ENCODE assay signal across 22 cellular contexts in the genomic region with DNA sequence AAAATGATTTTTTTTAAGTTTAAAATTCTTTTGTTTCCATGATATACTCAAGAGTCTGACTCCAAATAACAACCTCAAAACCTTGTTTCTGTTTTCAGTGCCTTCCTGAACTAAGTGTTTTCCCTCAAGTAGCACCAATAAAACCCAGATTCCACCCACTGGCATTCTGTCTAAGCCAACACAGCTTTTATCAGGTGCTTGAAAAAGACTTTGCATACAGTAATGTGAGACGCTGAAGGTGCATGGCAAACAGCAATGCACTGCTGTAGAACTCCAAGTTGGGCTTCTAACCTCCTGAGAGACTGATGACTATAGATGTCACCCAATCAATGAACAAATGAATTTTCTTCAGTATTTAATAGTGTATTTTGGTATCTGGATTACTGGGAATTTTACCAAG.
DNase-seq lines count a peak whose midpoint lies in the region; ATAC-seq and TF ChIP-seq lines count a peak whose summit lies in the region.
"Had no signal": no experiment of that assay in that cellular context is flagged by ENCODE, and none has a peak within 500 bp of the region (broad histone marks: within the 10 kb centered on the region; RNA-seq: fewer than 3 reads in every experiment).

No MANE protein-coding gene starts in this region.

- ATAC-seq in GM19463 (IDR thresholded peaks at IDR 0.05; ENCODE audit: unreplicated experiment): no peak
- ATAC-seq: activated CD4-positive, CD25-positive, alpha-beta regulatory T cell treated with anti-CD3 and anti-CD28 coated beads, Interleukin-2, amount 50 U/mL, for 24 hours; gastrocnemius medialis; HepG2; left lobe of liver; right cardiac atrium had no signal

- H3K27ac ChIP-seq in 22Rv1 (peak overlapping the region; percentile 23; the same call in 1 of the 2 replicates), epithelial cell of prostate (peak overlapping the region; percentile 83)
- H3K27ac ChIP-seq: SJSA1 had no signal

- no peak for TF ChIP-seq CTCF in 22Rv1 (IDR thresholded peaks at IDR 0.05)

- DNase-seq in NCI-H1092 (lab: John Stamatoyannopoulos, UW) (peak; percentile 79), NCI-H2196 treated with DMSO at 0.1 percent for 48 hours (lab: John Stamatoyannopoulos, UW; ENCODE audit: unreplicated experiment) (peak; percentile 86), epithelial cell of prostate (ENCODE audit: low read depth, low spot score) (no peak), CD1c-positive myeloid dendritic cell (ENCODE audit: extremely low spot score) (no peak), hypothalamus (lab: John Stamatoyannopoulos, UW) (no peak)
- DNase-seq in stimulated activated CD8-positive, alpha-beta memory T cell treated with anti-CD3 and anti-CD28 coated beads, Interleukin-4, amount 100 ng/mL, for 48 hours: no peak
- DNase-seq: activated CD8-positive, alpha-beta memory T cell treated with anti-CD3 and anti-CD28 coated beads for 24 hours; CD4-positive, CD25-positive, alpha-beta regulatory T cell; dermis blood vessel endothelial cell; erythroblast; gastrocnemius medialis; GOT3; NCI-H2227 treated with DMSO at 0.1 percent for 48 hours; right cardiac atrium; stimulated activated naive CD4-positive, alpha-beta T cell; trophoblast cell had no signal

Comparison
In these comparisons a context has a peak if more than half of its experiments do, and no peak if none do; other contexts are left out.
1. DNase-seq: peak in NCI-H1092 (single experiment) and NCI-H2196 treated with DMSO at 0.1 percent for 48 hours (single experiment); none in epithelial cell of prostate (single experiment), stimulated activated CD8-positive, alpha-beta memory T cell treated with anti-CD3 and anti-CD28 coated beads, Interleukin-4, amount 100 ng/mL, for 48 hours (single experiment), CD1c-positive myeloid dendritic cell (single experiment) and hypothalamus (0 of 51).